16 cellular contexts compared by ENCODE assay signal in genomic region chr9:593809-594208, GRCh38.
DNase-seq lines count a peak whose midpoint lies in the region; ATAC-seq and TF ChIP-seq lines count a peak whose summit lies in the region.
"Had no signal": no experiment of that assay in that cellular context is flagged by ENCODE, and none has a peak within 500 bp of the region (broad histone marks: within the 10 kb centered on the region; RNA-seq: fewer than 3 reads in every experiment).

No MANE protein-coding gene starts in this region.

- POLR2A ChIA-PET in MCF 10A (lab: Yijun Ruan, JAX) = no interaction called here

- H3K27me3 ChIP-seq in breast epithelium = no peaks in the 10 kb centered on the region
- no peaks in the 10 kb centered on the region for H3K27me3 ChIP-seq in endodermal cell (ENCODE audit: control insufficient read depth, insufficient read depth, low read length, poor library complexity, severe bottlenecking)
- no peaks in the 10 kb centered on the region for H3K27me3 ChIP-seq in esophagus muscularis mucosa
- H3K27me3 ChIP-seq: BLaER1 had no signal

- H3K4me1 ChIP-seq in breast epithelium (no peaks in the 10 kb centered on the region), endodermal cell (ENCODE audit: control insufficient read depth, insufficient read depth, low read length) (peaks cover 5% of the 10 kb centered on the region), esophagus muscularis mucosa (peaks cover 14 to 30% (median 22%) of the 10 kb centered on the region in 4 donors)
- H3K4me1 ChIP-seq: BLaER1 had no signal

- peak; percentile 52 for ATAC-seq in left ventricle myocardium superior
- ATAC-seq: HCT116 had no signal

- H3K4me1 Mint-ChIP-seq in MCF 10A (ENCODE audit: insufficient read depth, unreplicated experiment) = peaks cover 49% of the 10 kb centered on the region
- peaks cover 17% of the 10 kb centered on the region for H3K4me1 Mint-ChIP-seq in endodermal cell
- H3K4me1 Mint-ChIP-seq in nephron progenitor cell = peaks cover 35% of the 10 kb centered on the region

- no peak for TF ChIP-seq CTCF in MCF 10A (IDR thresholded peaks at IDR 0.05; ENCODE audit: unreplicated experiment)
- TF ChIP-seq CTCF in breast epithelium (IDR thresholded peaks at IDR 0.05) = no peak
- TF ChIP-seq CTCF in endodermal cell (conservative IDR thresholded peaks at IDR 0.05) = no peak
- no peak for TF ChIP-seq CTCF in nephron progenitor cell (IDR thresholded peaks at IDR 0.05)
- no peak for TF ChIP-seq CTCF in esophagus muscularis mucosa (IDR thresholded peaks at IDR 0.05)

- H3K4me3 ChIP-seq in breast epithelium (no peak overlapping the region), endodermal cell (ENCODE audit: low read length) (peak overlapping the region; percentile 72), esophagus muscularis mucosa (no peak overlapping the region)
- H3K4me3 ChIP-seq: BLaER1 had no signal

- no peak overlapping the region for H3K9ac ChIP-seq in endodermal cell (ENCODE audit: extremely low read depth, low read length, poor library complexity, severe bottlenecking)
- H3K9ac ChIP-seq: BLaER1 had no signal

- CTCF ChIA-PET in MCF 10A (lab: Yijun Ruan, JAX) = no interaction called here

- H3K9me3 Mint-ChIP-seq in MCF 10A (ENCODE audit: unreplicated experiment) (no peaks in the 10 kb centered on the region), endodermal cell (peaks cover 50% of the 10 kb centered on the region), nephron progenitor cell (peaks cover 14% of the 10 kb centered on the region)
- H3K9me3 Mint-ChIP-seq: CD8-positive, alpha-beta memory T cell had no signal

- DNase-seq in MCF 10A (ENCODE audit: unreplicated experiment) (no peak), breast epithelium (ENCODE audit: low spot score in 2 of 2) (no peak), endodermal cell (no peak), left ventricle myocardium superior (peak; percentile 35), nephron progenitor cell (no peak), NAMALWA (ENCODE audit: low spot score) (no peak), esophagus muscularis mucosa (ENCODE audit: extremely low spot score) (no peak)
- DNase-seq in stimulated activated CD4-positive, alpha-beta T cell treated with anti-CD3 and anti-CD28 coated beads, Interleukin-15, amount 100 ng/mL, for 24 hours = no peak
- DNase-seq: AML-193; CD8-positive, alpha-beta memory T cell; DMS53; GF-D8 had no signal

- H3K27me3 Mint-ChIP-seq in MCF 10A (ENCODE audit: insufficient read depth, unreplicated experiment) (no peaks in the 10 kb centered on the region), endodermal cell (ENCODE audit: insufficient read depth) (no peaks in the 10 kb centered on the region), nephron progenitor cell (ENCODE audit: low read depth, poor library complexity) (no peaks in the 10 kb centered on the region)

- H3K9me3 ChIP-seq in breast epithelium (no peaks in the 10 kb centered on the region), endodermal cell (ENCODE audit: control insufficient read depth, low read length) (peaks cover 35% of the 10 kb centered on the region), esophagus muscularis mucosa (no peaks in the 10 kb centered on the region)
- H3K9me3 ChIP-seq: BLaER1 had no signal

- H3K36me3 ChIP-seq in breast epithelium (no peaks in the 10 kb centered on the region), endodermal cell (ENCODE audit: control insufficient read depth, insufficient read depth, low read length) (peaks cover 17% of the 10 kb centered on the region), esophagus muscularis mucosa (no peaks in the 10 kb centered on the region)
- H3K36me3 ChIP-seq: BLaER1 had no signal

- H3K4me3 Mint-ChIP-seq in MCF 10A (ENCODE audit: unreplicated experiment) (no peak overlapping the region), endodermal cell (no peak overlapping the region), nephron progenitor cell (no peak overlapping the region)
- H3K4me3 Mint-ChIP-seq: CD8-positive, alpha-beta memory T cell had no signal

- no peak overlapping the region for H3K27ac ChIP-seq in breast epithelium
- no peak overlapping the region for H3K27ac ChIP-seq in endodermal cell (ENCODE audit: low read depth, low read length)
- H3K27ac ChIP-seq in esophagus muscularis mucosa (replicated peaks in 1 of 4) = no peak overlapping the region
- H3K27ac ChIP-seq: 22Rv1, BLaER1, HL-60 had no signal

- TF ChIP-seq POLR2A in breast epithelium (IDR thresholded peaks at IDR 0.05) = no peak
- no peak for TF ChIP-seq POLR2A in esophagus muscularis mucosa (IDR thresholded peaks at IDR 0.05; ENCODE audit: low read depth)

- TF ChIP-seq EP300 in esophagus muscularis mucosa (IDR thresholded peaks at IDR 0.05) = no peak

- 83 to 91% methylated on average over 2 of the region's 2 CpGs for WGBS in endodermal cell (ENCODE audit: insufficient coverage in 1 of 2, insufficient read length in 1 of 2), 2 experiments
- WGBS in esophagus muscularis mucosa = 90% methylated on average over 2 of the region's 2 CpGs

- intact Hi-C loops in MCF 10A (cut with micrococcal nuclease) = no loop called here
- intact Hi-C loops in breast epithelium (cut with DNase I; ENCODE audit: low total_unique reads) = no loop called here
- intact Hi-C loops in left ventricle myocardium superior (cut with micrococcal nuclease) = loop anchor here (10.0 kb wide), 1 partner anchor 89 kb away; the partner anchor contains the start of gene KANK1
- intact Hi-C loops in esophagus muscularis mucosa (cut with DNase I) = no loop called here

- peaks cover 18% of the 10 kb centered on the region for H3K36me3 Mint-ChIP-seq in MCF 10A (ENCODE audit: insufficient read depth, unreplicated experiment)
- H3K36me3 Mint-ChIP-seq in endodermal cell (ENCODE audit: low read depth) = peaks cover 35% of the 10 kb centered on the region
- H3K36me3 Mint-ChIP-seq in nephron progenitor cell (ENCODE audit: low read depth) = peaks cover 43% of the 10 kb centered on the region
- H3K36me3 Mint-ChIP-seq: CD8-positive, alpha-beta memory T cell had no signal

- BruUV-seq in MCF 10A (replicated peaks; lab: Mats Ljungman, UMichigan) = no TSS peak

- H3K27ac Mint-ChIP-seq in MCF 10A (ENCODE audit: low read depth, unreplicated experiment) = peak overlapping the region; percentile 87
- H3K27ac Mint-ChIP-seq in endodermal cell = no peak overlapping the region
- H3K27ac Mint-ChIP-seq in nephron progenitor cell = peak overlapping the region; percentile 12
- H3K27ac Mint-ChIP-seq: CD8-positive, alpha-beta memory T cell had no signal
